In the genomic region with DNA sequence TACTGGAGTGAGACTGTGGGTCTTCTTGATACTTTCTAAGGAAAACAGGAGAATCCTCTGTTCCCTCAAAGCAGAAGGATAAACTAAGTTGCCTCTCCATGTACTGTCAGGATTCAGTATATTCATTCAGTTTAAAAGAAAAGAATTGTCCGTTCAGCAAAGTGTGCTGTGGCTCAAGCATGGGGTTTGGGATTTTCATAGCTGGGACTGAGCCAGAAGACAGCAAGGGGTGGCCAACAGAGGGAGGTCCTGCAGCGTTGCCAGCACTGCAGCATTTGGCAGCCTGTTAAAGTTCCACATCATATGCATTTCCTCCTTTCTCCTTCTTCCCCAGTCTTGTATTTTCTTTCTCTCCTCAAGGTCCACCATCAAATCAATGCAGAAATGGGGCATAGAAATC, we compare ENCODE assay signal across 19 cellular contexts.
DNase-seq lines count a peak whose midpoint lies in the region; FAIRE-seq and TF ChIP-seq lines count a peak whose summit lies in the region.
"Had no signal": no experiment of that assay in that cellular context is flagged by ENCODE, and none has a peak within 500 bp of the region (broad histone marks: within the 10 kb centered on the region; RNA-seq: fewer than 3 reads in every experiment).

No MANE protein-coding gene starts in this region.

- POLR2A ChIA-PET in endothelial cell of umbilical vein (lab: Charles Lee): no interaction called here

- H3K9me3 Mint-ChIP-seq in type B pancreatic cell: no peaks in the 10 kb centered on the region
- H3K9me3 Mint-ChIP-seq: activated CD4-positive, alpha-beta memory T cell treated with anti-CD3 and anti-CD28 coated beads for 36 hours; activated T-helper 1 cell treated with anti-CD3 and anti-CD28 coated beads, Interleukin-12 subunit alpha, Interleukin-12 subunit beta, Interleukin-2, Interleukin-4 antibody, amounts not matched to agents 30 ng/mL and 10 ng/mL and 1 ng/mL, durations not matched to agents 14 hours and 24 hours and 36 hours; mesothelial cell of epicardium had no signal

- CTCF ChIA-PET in endothelial cell of umbilical vein (lab: Charles Lee): interaction anchor here (1.0 to 2.2 kb wide), 6 partner anchors 9 to 76 kb away, joined by 3 to 9 read pairs (median 4); no protein-coding TSS in a partner anchor

- DNase-seq in AG09309 (ENCODE audit: low read depth) (no peak), NCI-H446 (lab: John Stamatoyannopoulos, UW) (peak; percentile 70 to 85), endothelial cell of umbilical vein (ENCODE audit: low read depth, low spot score) (peak; percentile 58), iris pigment epithelial cell (ENCODE audit: low read depth) (peak; percentile 46), type B pancreatic cell (ENCODE audit: extremely low spot score, unreplicated experiment) (no peak), dedifferentiated amniotic fluid mesenchymal stem cell (ENCODE audit: extremely low spot score) (no peak), GM10266 (ENCODE audit: extremely low spot score) (no peak), HCEC 1CT (no peak)
- DNase-seq: activated CD4-positive, alpha-beta memory T cell treated with anti-CD3 and anti-CD28 coated beads for 36 hours; anterior cingulate cortex; NCI-H146; NCI-H526; posterior cingulate gyrus; stimulated activated CD4-positive, alpha-beta T cell treated with anti-CD3 and anti-CD28 coated beads, Interleukin-1b, Interleukin-23, amount 100 ng/mL, for 48 hours; uterus had no signal

- H3K4me2 ChIP-seq in endothelial cell of umbilical vein (ENCODE audit: insufficient read depth, low read length): no peak overlapping the region
- H3K4me2 ChIP-seq: KMS-11 had no signal

- H3K27ac Mint-ChIP-seq in type B pancreatic cell: no peak overlapping the region
- H3K27ac Mint-ChIP-seq: activated CD4-positive, alpha-beta memory T cell treated with anti-CD3 and anti-CD28 coated beads for 36 hours; activated T-helper 1 cell treated with anti-CD3 and anti-CD28 coated beads, Interleukin-12 subunit alpha, Interleukin-12 subunit beta, Interleukin-2, Interleukin-4 antibody, amounts not matched to agents 30 ng/mL and 10 ng/mL and 1 ng/mL, durations not matched to agents 14 hours and 24 hours and 36 hours; mesothelial cell of epicardium had no signal

- no peak for TF ChIP-seq POLR2A in endothelial cell of umbilical vein (IDR thresholded peaks at IDR 0.05; ENCODE audit: low read depth, low read length)

- dilution Hi-C loops in endothelial cell of umbilical vein (cut with MboI; ENCODE audit: extremely low pct_ligation_motif_present, low sequenced_read_pairs): no loop called here

- no peaks in the 10 kb centered on the region for H3K79me2 ChIP-seq in endothelial cell of umbilical vein (ENCODE audit: control insufficient read depth, insufficient read depth, low read length)

- H3K36me3 ChIP-seq in endothelial cell of umbilical vein (ENCODE audit: control insufficient read depth in 2 of 2, extremely low read depth in 1 of 2, insufficient read depth in 2 of 2, low read length in 2 of 2): no peaks in the 10 kb centered on the region
- H3K36me3 ChIP-seq: uterus had no signal

- H3K4me1 Mint-ChIP-seq in type B pancreatic cell (ENCODE audit: unreplicated experiment): no peaks in the 10 kb centered on the region

- no peak overlapping the region for H3K9ac ChIP-seq in endothelial cell of umbilical vein (replicated peaks; ENCODE audit: extremely low read depth, insufficient read depth, low read length)
- H3K9ac ChIP-seq: BLaER1 treated with 17β-estradiol and CSF1 and Interleukin-3, amounts not matched to agents 10 nM and 100 nM; KMS-11 had no signal

- H3K36me3 Mint-ChIP-seq in type B pancreatic cell: no peaks in the 10 kb centered on the region
- H3K36me3 Mint-ChIP-seq: mesothelial cell of epicardium had no signal

- peaks cover 3% of the 10 kb centered on the region for H3K4me1 ChIP-seq in endothelial cell of umbilical vein (ENCODE audit: control insufficient read depth, extremely low read depth, insufficient read depth, low read length)
- H3K4me1 ChIP-seq: uterus had no signal

- BruUV-seq in endothelial cell of umbilical vein (replicated peaks; lab: Mats Ljungman, UMichigan): no TSS peak

- no peaks in the 10 kb centered on the region for H3K27me3 Mint-ChIP-seq in type B pancreatic cell
- H3K27me3 Mint-ChIP-seq: activated CD4-positive, alpha-beta memory T cell treated with anti-CD3 and anti-CD28 coated beads for 36 hours had no signal

- H3K4me3 Mint-ChIP-seq in type B pancreatic cell: no peak overlapping the region
- H3K4me3 Mint-ChIP-seq: activated CD4-positive, alpha-beta memory T cell treated with anti-CD3 and anti-CD28 coated beads for 36 hours; activated T-helper 1 cell treated with anti-CD3 and anti-CD28 coated beads, Interleukin-12 subunit alpha, Interleukin-12 subunit beta, Interleukin-2, Interleukin-4 antibody, amounts not matched to agents 30 ng/mL and 10 ng/mL and 1 ng/mL, durations not matched to agents 14 hours and 24 hours and 36 hours; mesothelial cell of epicardium had no signal

- H2AFZ ChIP-seq in endothelial cell of umbilical vein (ENCODE audit: low read depth, low read length): no peak overlapping the region

- no peaks in the 10 kb centered on the region for H3K27me3 ChIP-seq in endothelial cell of umbilical vein (ENCODE audit: control insufficient read depth in 2 of 2, insufficient read depth in 2 of 2, low read length in 2 of 2)
- H3K27me3 ChIP-seq: BLaER1 treated with 17β-estradiol and CSF1 and Interleukin-3, amounts not matched to agents 10 nM and 100 nM; uterus had no signal

- H3K4me3 ChIP-seq in AG09309 (ENCODE audit: control insufficient read depth, low read depth, low read length) (no peak overlapping the region), endothelial cell of umbilical vein (replicated peaks in 1 of 3; ENCODE audit: insufficient read depth in 1 of 3, low read depth in 1 of 3, low read length in 3 of 3) (no peak overlapping the region)
- H3K4me3 ChIP-seq: BLaER1 treated with 17β-estradiol and CSF1 and Interleukin-3, amounts not matched to agents 10 nM and 100 nM; uterus had no signal

- FAIRE-seq in endothelial cell of umbilical vein (lab: Jason Lieb, UNC): no peak

- H3K9me3 ChIP-seq in endothelial cell of umbilical vein (replicated peaks; ENCODE audit: control insufficient read depth, insufficient read depth, low read length): no peaks in the 10 kb centered on the region
- H3K9me3 ChIP-seq: BLaER1 treated with 17β-estradiol and CSF1 and Interleukin-3, amounts not matched to agents 10 nM and 100 nM; uterus had no signal

- intact Hi-C loops in endothelial cell of umbilical vein (cut with micrococcal nuclease): no loop called here

- H3K27ac ChIP-seq in endothelial cell of umbilical vein (ENCODE audit: insufficient read depth, low read depth, low read length): no peak overlapping the region
- H3K27ac ChIP-seq: KMS-11, uterus had no signal

- TF ChIP-seq CTCF in AG09309 (IDR thresholded peaks at IDR 0.05; ENCODE audit: control insufficient read depth, insufficient read depth, low read depth, low read length, missing control alignments): peak; percentile 24
- TF ChIP-seq CTCF in endothelial cell of umbilical vein (IDR thresholded peaks at IDR 0.05; ENCODE audit: extremely low read depth in 1 of 2, insufficient read depth in 1 of 2, low read depth in 1 of 2, low read length in 2 of 2): peak in 1 of 2 donors; percentile 11
- TF ChIP-seq CTCF in type B pancreatic cell (conservative IDR thresholded peaks at IDR 0.05): no peak
- no peak for TF ChIP-seq CTCF in GM10266 (IDR thresholded peaks at IDR 0.05; ENCODE audit: control insufficient read depth, insufficient read depth, low read depth, missing control alignments)

- no peaks in the 10 kb centered on the region for H4K20me1 ChIP-seq in endothelial cell of umbilical vein (replicated peaks; ENCODE audit: control insufficient read depth, extremely low read depth, insufficient read depth, low read length)
- H4K20me1 ChIP-seq: BLaER1 treated with 17β-estradiol and CSF1 and Interleukin-3, amounts not matched to agents 10 nM and 100 nM had no signal

- no peaks in the 10 kb centered on the region for H3K9me1 ChIP-seq in endothelial cell of umbilical vein (replicated peaks; ENCODE audit: control insufficient read depth, extremely low read depth, insufficient read depth, low read length)

TF ChIP-seq in endothelial cell of umbilical vein, 7 proteins besides CTCF, POLR2A, EP300 and RAD21:
- TF ChIP-seq MYC (IDR thresholded peaks at IDR 0.05; ENCODE audit: low read depth, low read length) (no peak), FOS (IDR thresholded peaks at IDR 0.05; ENCODE audit: borderline replicate concordance, insufficient read depth, low read length) (no peak), POLR2AphosphoS5 (IDR thresholded peaks at IDR 0.05; ENCODE audit: insufficient read depth, low read depth, low read length) (no peak), EZH2 (IDR thresholded peaks at IDR 0.05; ENCODE audit: borderline replicate concordance, low read depth, low read length, severe bottlenecking) (no peak), GATA2 (IDR thresholded peaks at IDR 0.05; ENCODE audit: insufficient read depth, insufficient read length, low read depth, low read length) (no peak), JUN (IDR thresholded peaks at IDR 0.05; ENCODE audit: borderline replicate concordance, insufficient read depth, insufficient read length, low read depth) (no peak)
- TF ChIP-seq, protein P1, sequence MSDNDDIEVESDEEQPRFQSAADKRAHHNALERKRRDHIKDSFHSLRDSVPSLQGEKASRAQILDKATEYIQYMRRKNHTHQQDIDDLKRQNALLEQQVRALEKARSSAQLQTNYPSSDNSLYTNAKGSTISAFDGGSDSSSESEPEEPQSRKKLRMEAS (IDR thresholded peaks at IDR 0.05; ENCODE audit: insufficient read depth, insufficient read length): no peak

Comparison
In these comparisons a context has a peak if more than half of its experiments do, and no peak if none do; other contexts are left out.
1. DNase-seq: peak in NCI-H446 (2 of 2), endothelial cell of umbilical vein (single experiment) and iris pigment epithelial cell (single experiment); none in AG09309 (single experiment), type B pancreatic cell (single experiment), dedifferentiated amniotic fluid mesenchymal stem cell (single experiment), GM10266 (single experiment) and HCEC 1CT (single experiment).